In genomic region chr2:224241812-224242211, GRCh38 we compare ENCODE assay signal across 33 cellular contexts.
"Had no signal": no experiment of that assay in that cellular context is flagged by ENCODE, and none has a peak within 500 bp of the region (broad histone marks: within the 10 kb centered on the region; RNA-seq: fewer than 3 reads in every experiment).

No MANE protein-coding gene starts in this region.

- H3K27ac ChIP-seq: adrenal gland, ascending aorta, coronary artery, dorsolateral prefrontal cortex, esophagus muscularis mucosa, foreskin keratinocyte, gastrocnemius medialis, WERI-Rb-1 had no signal

- H3K36me3 ChIP-seq: adrenal gland, ascending aorta, esophagus muscularis mucosa, gastrocnemius medialis, WERI-Rb-1 had no signal

- H3K4me3 Mint-ChIP-seq: activated B cell treated with CpG ODN at 0.5 μM for 24 hours; activated CD8-positive, alpha-beta T cell treated with anti-CD3 and anti-CD28 coated beads for 36 hours; activated naive CD4-positive, alpha-beta T cell treated with anti-CD3 and anti-CD28 coated beads for 36 hours; activated naive CD4-positive, alpha-beta T cell treated with anti-CD3 and anti-CD28 coated beads, Interleukin-2, amount 50 U/mL, for 24 hours; activated naive CD8-positive, alpha-beta T cell treated with anti-CD3 and anti-CD28 coated beads for 36 hours; activated naive CD8-positive, alpha-beta T cell treated with anti-CD3 and anti-CD28 coated beads, Interleukin-2, amount 50 U/mL, for 24 hours; activated T-cell treated with anti-CD3 and anti-CD28 coated beads, Interleukin-2, amount 50 U/mL, for 4 hours; activated T-helper 17 cell treated with anti-CD3 and anti-CD28 coated beads, Interleukin-2, amount 50 U/mL, for 72 hours; brain; central memory CD8-positive, alpha-beta T cell; dendritic cell treated with granulocyte-macrophage colony-stimulating factor and Interleukin-4, amounts not matched to agents 40 ng/mL and 50 ng/mL, for 4 days; endodermal cell; T-helper 17 cell; T-helper 2 cell treated with Interferon-gamma antibody and Interleukin-4, amounts not matched to agents 5 μg/mL and 100 μg/mL, for 36 hours had no signal

- ATAC-seq: activated CD4-positive, CD25-positive, alpha-beta regulatory T cell treated with anti-CD3 and anti-CD28 coated beads, Interleukin-2, amount 50 U/mL, for 24 hours; activated CD8-positive, alpha-beta T cell treated with anti-CD3 and anti-CD28 coated beads for 36 hours; activated naive CD8-positive, alpha-beta T cell treated with anti-CD3 and anti-CD28 coated beads, Interleukin-2, amount 50 U/mL, for 24 hours; activated T-cell treated with anti-CD3 and anti-CD28 coated beads, Interleukin-2, amount 50 U/mL, for 4 hours; activated T-helper 17 cell treated with anti-CD3 and anti-CD28 coated beads, Interleukin-2, amount 50 U/mL, for 72 hours; foreskin keratinocyte; gastrocnemius medialis; T-helper 17 cell had no signal

- H3K9me3 ChIP-seq: adrenal gland, ascending aorta, esophagus muscularis mucosa, gastrocnemius medialis had no signal

- H3K36me3 Mint-ChIP-seq: activated naive CD8-positive, alpha-beta T cell treated with anti-CD3 and anti-CD28 coated beads for 36 hours; brain had no signal

- H3K27me3 ChIP-seq: adrenal gland, ascending aorta, esophagus muscularis mucosa, foreskin keratinocyte, gastrocnemius medialis had no signal

- DNase-seq: activated B cell treated with CpG ODN at 0.5 μM for 24 hours; activated CD4-positive, alpha-beta T cell treated with anti-CD3 and anti-CD28 coated beads for 48 hours; activated CD4-positive, alpha-beta T cell treated with anti-CD3 and anti-CD28 coated beads, Interleukin-2, amount 50 U/mL, for 1 hour; activated CD4-positive, alpha-beta T cell treated with anti-CD3 and anti-CD28 coated beads, Interleukin-2, amount 50 U/mL, for 48 hours; activated CD8-positive, alpha-beta memory T cell treated with anti-CD3 and anti-CD28 coated beads for 24 hours; activated CD8-positive, alpha-beta T cell treated with anti-CD3 and anti-CD28 coated beads for 36 hours; activated effector memory CD4-positive, alpha-beta T cell treated with anti-CD3 and anti-CD28 coated beads, Interleukin-2, amount 50 U/mL, for 16 hours; activated naive CD4-positive, alpha-beta T cell treated with anti-CD3 and anti-CD28 coated beads for 36 hours; activated naive CD8-positive, alpha-beta T cell treated with anti-CD3 and anti-CD28 coated beads for 36 hours; activated naive CD8-positive, alpha-beta T cell treated with anti-CD3 and anti-CD28 coated beads, Interleukin-2, amount 50 U/mL, for 24 hours; activated T-cell treated with anti-CD3 and anti-CD28 coated beads, Interleukin-2, amount 50 U/mL, for 4 hours; adrenal gland; amygdala; dorsolateral prefrontal cortex; effector memory CD4-positive, alpha-beta T cell; endodermal cell; foreskin keratinocyte; gastrocnemius medialis; glutamatergic neuron; T-helper 1 cell; T-helper 17 cell; T1000; WERI-Rb-1 had no signal

- H3K4me1 ChIP-seq: adrenal gland, ascending aorta, esophagus muscularis mucosa, foreskin keratinocyte, gastrocnemius medialis had no signal

- H3K4me3 ChIP-seq: adrenal gland, ascending aorta, coronary artery, dorsolateral prefrontal cortex, esophagus muscularis mucosa, gastrocnemius medialis had no signal

- H3K27ac Mint-ChIP-seq: activated B cell treated with CpG ODN at 0.5 μM for 24 hours; activated CD8-positive, alpha-beta T cell treated with anti-CD3 and anti-CD28 coated beads for 36 hours; activated naive CD4-positive, alpha-beta T cell treated with anti-CD3 and anti-CD28 coated beads for 36 hours; activated naive CD4-positive, alpha-beta T cell treated with anti-CD3 and anti-CD28 coated beads, Interleukin-2, amount 50 U/mL, for 24 hours; activated naive CD8-positive, alpha-beta T cell treated with anti-CD3 and anti-CD28 coated beads for 36 hours; activated naive CD8-positive, alpha-beta T cell treated with anti-CD3 and anti-CD28 coated beads, Interleukin-2, amount 50 U/mL, for 24 hours; activated T-helper 17 cell treated with anti-CD3 and anti-CD28 coated beads, Interleukin-2, amount 50 U/mL, for 72 hours; brain; dendritic cell treated with granulocyte-macrophage colony-stimulating factor and Interleukin-4, amounts not matched to agents 40 ng/mL and 50 ng/mL, for 4 days; endodermal cell; T-helper 17 cell; T-helper 2 cell treated with Interferon-gamma antibody and Interleukin-4, amounts not matched to agents 5 μg/mL and 100 μg/mL, for 36 hours had no signal

- H3K4me1 Mint-ChIP-seq: activated B cell treated with CpG ODN at 0.5 μM for 24 hours; activated naive CD4-positive, alpha-beta T cell treated with anti-CD3 and anti-CD28 coated beads, Interleukin-2, amount 50 U/mL, for 24 hours; activated naive CD8-positive, alpha-beta T cell treated with anti-CD3 and anti-CD28 coated beads for 36 hours; activated naive CD8-positive, alpha-beta T cell treated with anti-CD3 and anti-CD28 coated beads, Interleukin-2, amount 50 U/mL, for 24 hours; activated T-helper 17 cell treated with anti-CD3 and anti-CD28 coated beads, Interleukin-2, amount 50 U/mL, for 72 hours; central memory CD8-positive, alpha-beta T cell; T-helper 17 cell had no signal

- H3K9me3 Mint-ChIP-seq: activated B cell treated with CpG ODN at 0.5 μM for 24 hours; activated CD8-positive, alpha-beta T cell treated with anti-CD3 and anti-CD28 coated beads for 36 hours; activated naive CD4-positive, alpha-beta T cell treated with anti-CD3 and anti-CD28 coated beads for 36 hours; activated naive CD8-positive, alpha-beta T cell treated with anti-CD3 and anti-CD28 coated beads, Interleukin-2, amount 50 U/mL, for 24 hours; activated T-helper 17 cell treated with anti-CD3 and anti-CD28 coated beads, Interleukin-2, amount 50 U/mL, for 72 hours; central memory CD8-positive, alpha-beta T cell; dendritic cell treated with granulocyte-macrophage colony-stimulating factor and Interleukin-4, amounts not matched to agents 40 ng/mL and 50 ng/mL, for 4 days; endodermal cell; T-helper 2 cell treated with Interferon-gamma antibody and Interleukin-4, amounts not matched to agents 5 μg/mL and 100 μg/mL, for 36 hours had no signal

- H3K27me3 Mint-ChIP-seq: brain had no signal
